Comparison of ENCODE assay signal across 1 cellular context in genomic region chr1:45573231-45573804, GRCh38.
TF ChIP-seq lines count a peak whose summit lies in the region.

No MANE protein-coding gene starts in this region.

TF ChIP-seq in IMR-90, 13 proteins besides CTCF, POLR2A, EP300 and RAD21:
- TF ChIP-seq SMC3 (IDR thresholded peaks at IDR 0.05; ENCODE audit: low read depth, low read length): no peak
- no peak for TF ChIP-seq CEBPB (IDR thresholded peaks at IDR 0.05; ENCODE audit: low read depth, low read length)
